Comparison of ENCODE assay signal across 4 cellular contexts in the genomic region with DNA sequence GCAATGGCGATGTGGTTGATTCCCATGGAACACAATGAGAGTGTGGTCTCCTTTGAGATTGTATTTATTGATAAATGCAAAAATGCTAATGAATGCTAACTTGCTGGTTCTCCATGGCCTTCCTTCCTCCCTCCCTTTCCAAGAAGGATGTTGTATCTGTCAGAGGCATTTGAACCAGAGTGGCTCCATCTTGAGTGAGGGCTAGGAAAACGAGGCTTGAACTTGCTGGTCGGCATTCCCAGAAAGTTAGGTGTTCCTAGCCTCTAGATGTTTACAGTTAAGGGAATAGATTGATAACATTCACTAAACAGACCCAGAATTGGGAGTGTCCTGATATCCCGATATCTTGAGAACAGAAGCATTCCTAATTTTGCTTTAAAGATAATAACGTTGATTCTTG. TPM values are rescaled to one million over a fixed set of nuclear protein-coding genes. Genes with fewer than 3 reads are reported as not detected.
"Had no signal": no experiment of that assay in that cellular context is flagged by ENCODE, and none has a peak within 500 bp of the region (broad histone marks: within the 10 kb centered on the region; RNA-seq: fewer than 3 reads in every experiment).

No MANE protein-coding gene starts in this region.

RNA-seq across cellular contexts. Expression of gene PSG7, which starts 34.4 kb away (rescaled TPM):
- polyA plus RNA-seq: adipose tissue, adrenal gland, aorta, cardiac muscle cell had no signal

RNA-seq across cellular contexts. Expression of gene PSG6, which starts 53.8 kb away (rescaled TPM):
- polyA plus RNA-seq: adipose tissue, adrenal gland, aorta, cardiac muscle cell had no signal

RNA-seq across cellular contexts. Expression of gene PSG11, which starts 54.8 kb away (rescaled TPM):
- polyA plus RNA-seq: adipose tissue, adrenal gland, aorta, cardiac muscle cell had no signal
